Comparison of ENCODE assay signal across 20 cellular contexts in genomic region chr4:1573830-1574459, GRCh38.
"Had no signal": no experiment of that assay in that cellular context is flagged by ENCODE, and none has a peak within 500 bp of the region (broad histone marks: within the 10 kb centered on the region; RNA-seq: fewer than 3 reads in every experiment).

No MANE protein-coding gene starts in this region.

- H3K27ac ChIP-seq: breast epithelium, gastrocnemius medialis, left lung, pancreas, SK-N-MC, skin epidermis, suprapubic skin had no signal

- H3K4me1 ChIP-seq: breast epithelium, left lung, pancreas had no signal

- H3K27ac Mint-ChIP-seq: activated T-helper 17 cell treated with anti-CD3 and anti-CD28 coated beads, Interleukin-2, amount 50 U/mL, for 72 hours; natural killer cell treated with Interleukin-12 subunit alpha and Interleukin-12 subunit beta and Interleukin-15 and Interleukin-18, amount 100 ng/mL, for 72 hours had no signal

- H3K27me3 Mint-ChIP-seq: activated T-helper 17 cell treated with anti-CD3 and anti-CD28 coated beads, Interleukin-2, amount 50 U/mL, for 72 hours; natural killer cell treated with Interleukin-12 subunit alpha and Interleukin-12 subunit beta and Interleukin-15 and Interleukin-18, amount 100 ng/mL, for 72 hours had no signal

- H3K4me3 Mint-ChIP-seq: activated T-helper 17 cell treated with anti-CD3 and anti-CD28 coated beads, Interleukin-2, amount 50 U/mL, for 72 hours; natural killer cell treated with Interleukin-12 subunit alpha and Interleukin-12 subunit beta and Interleukin-15 and Interleukin-18, amount 100 ng/mL, for 72 hours had no signal

- H3K9me3 ChIP-seq: breast epithelium, gastrocnemius medialis, left lung, pancreas, suprapubic skin had no signal

- H3K4me3 ChIP-seq: breast epithelium, gastrocnemius medialis, left lung, pancreas, SK-N-MC, skin epidermis, suprapubic skin had no signal

- DNase-seq: activated CD4-positive, alpha-beta T cell treated with anti-CD3 and anti-CD28 coated beads, Interleukin-2, amount 50 U/mL, for 4 hours; activated naive CD4-positive, alpha-beta T cell treated with Interleukin-2 at 50 U/mL for 16 hours; activated T-cell treated with anti-CD3 and anti-CD28 coated beads for 4 hours; anterior cingulate cortex; erythroblast; gastrocnemius medialis; mesenchymal stem cell; retina; stimulated activated CD4-positive, alpha-beta T cell treated with anti-CD3 and anti-CD28 coated beads, Interleukin-4, amount 100 ng/mL, for 24 hours; stimulated activated naive CD8-positive, alpha-beta T cell treated with anti-CD3 and anti-CD28 coated beads, Interleukin-15, Interleukin-2, amounts not matched to agents 100 U/mL and 50 U/mL, for 24 hours; trophoblast cell had no signal

- H3K36me3 ChIP-seq: breast epithelium, gastrocnemius medialis, left lung, pancreas, suprapubic skin had no signal

- H3K9me3 Mint-ChIP-seq: activated T-helper 17 cell treated with anti-CD3 and anti-CD28 coated beads, Interleukin-2, amount 50 U/mL, for 72 hours; natural killer cell treated with Interleukin-12 subunit alpha and Interleukin-12 subunit beta and Interleukin-15 and Interleukin-18, amount 100 ng/mL, for 72 hours had no signal

- ATAC-seq: activated CD4-positive, CD25-positive, alpha-beta regulatory T cell treated with anti-CD3 and anti-CD28 coated beads, Interleukin-2, amount 50 U/mL, for 24 hours; activated T-helper 17 cell treated with anti-CD3 and anti-CD28 coated beads, Interleukin-2, amount 50 U/mL, for 72 hours; gastrocnemius medialis; left lung; natural killer cell treated with Interleukin-12 subunit alpha and Interleukin-12 subunit beta and Interleukin-15 and Interleukin-18, amount 100 ng/mL, for 72 hours; pancreas; stimulated activated naive CD8-positive, alpha-beta T cell treated with anti-CD3 and anti-CD28 coated beads, Interleukin-15, Interleukin-2, amounts not matched to agents 100 U/mL and 50 U/mL, for 24 hours had no signal

- H3K36me3 Mint-ChIP-seq: natural killer cell treated with Interleukin-12 subunit alpha and Interleukin-12 subunit beta and Interleukin-15 and Interleukin-18, amount 100 ng/mL, for 72 hours had no signal

- H3K27me3 ChIP-seq: pancreas, suprapubic skin had no signal
